Comparison of ENCODE assay signal across 30 cellular contexts in genomic region chrX:45238489-45238888, GRCh38. TPM values are rescaled to one million over a fixed set of nuclear protein-coding genes. Genes with fewer than 3 reads are reported as not detected.
"Had no signal": no experiment of that assay in that cellular context is flagged by ENCODE, and none has a peak within 500 bp of the region (broad histone marks: within the 10 kb centered on the region; RNA-seq: fewer than 3 reads in every experiment).

No MANE protein-coding gene starts in this region.

- H3K27ac Mint-ChIP-seq: dendritic cell treated with granulocyte-macrophage colony-stimulating factor and Interleukin-4, amounts not matched to agents 40 ng/mL and 50 ng/mL, for 4 days; effector memory CD8-positive, alpha-beta T cell; endodermal cell; mesothelial cell of epicardium had no signal

- DNase-seq: colonic mucosa; cortex of kidney; effector CD8-positive, alpha-beta T cell; effector memory CD8-positive, alpha-beta T cell; endodermal cell; erythroblast; esophagus squamous epithelium; foreskin fibroblast; foreskin melanocyte; gastrocnemius medialis; glutamatergic neuron; head of caudate nucleus; heart right ventricle; hippocampal formation; left cardiac atrium; left lung; left ventricle myocardium superior; lower lobe of right lung; mesenchymal stem cell; mucosa of descending colon; naive B cell had no signal

- H3K4me3 Mint-ChIP-seq: dendritic cell treated with granulocyte-macrophage colony-stimulating factor and Interleukin-4, amounts not matched to agents 40 ng/mL and 50 ng/mL, for 4 days; effector memory CD8-positive, alpha-beta T cell; endodermal cell; mesothelial cell of epicardium; naive B cell had no signal

- H3K4me1 ChIP-seq: colonic mucosa, esophagus squamous epithelium, gastrocnemius medialis, heart right ventricle, left lung, lower lobe of right lung had no signal

- FAIRE-seq: endometrium, islet of Langerhans, keratinocyte had no signal

- H3K4me1 Mint-ChIP-seq: endodermal cell, mesothelial cell of epicardium had no signal

- H3K27me3 Mint-ChIP-seq: dendritic cell treated with granulocyte-macrophage colony-stimulating factor and Interleukin-4, amounts not matched to agents 40 ng/mL and 50 ng/mL, for 4 days; effector memory CD8-positive, alpha-beta T cell had no signal

- H3K4me3 ChIP-seq: colonic mucosa, esophagus squamous epithelium, gastrocnemius medialis, heart right ventricle, left lung, lower lobe of right lung, mucosa of descending colon had no signal

- H3K27me3 ChIP-seq: colonic mucosa, esophagus squamous epithelium, gastrocnemius medialis, left lung had no signal

- H3K9me3 ChIP-seq: colonic mucosa, esophagus squamous epithelium, gastrocnemius medialis, heart right ventricle, left lung, lower lobe of right lung, mucosa of descending colon had no signal

- H3K9me3 Mint-ChIP-seq: dendritic cell treated with granulocyte-macrophage colony-stimulating factor and Interleukin-4, amounts not matched to agents 40 ng/mL and 50 ng/mL, for 4 days; effector memory CD8-positive, alpha-beta T cell had no signal

- H3K27ac ChIP-seq: colonic mucosa, epithelial cell of prostate, esophagus squamous epithelium, gastrocnemius medialis, heart right ventricle, left lung, lower lobe of right lung had no signal

- H3K36me3 Mint-ChIP-seq: mesothelial cell of epicardium, naive B cell had no signal

- ATAC-seq: effector memory CD8-positive, alpha-beta T cell; esophagus mucosa; gastrocnemius medialis; heart right ventricle; left cardiac atrium; left lung; left ventricle myocardium superior; lower lobe of right lung; mucosa of descending colon had no signal

- H3K36me3 ChIP-seq: colonic mucosa, esophagus squamous epithelium, gastrocnemius medialis, heart right ventricle, left lung, lower lobe of right lung had no signal

RNA-seq across cellular contexts. Expression of gene DIPK2B, which starts 37.8 kb away (rescaled TPM):
- total RNA-seq: endodermal cell, kidney epithelial cell, mesothelial cell of epicardium, myocyte had no signal
